Comparison of ENCODE assay signal across 2 cellular contexts in genomic region chr11:130606181-130606580, GRCh38.
TF ChIP-seq lines count a peak whose summit lies in the region.

No MANE protein-coding gene starts in this region.

TF ChIP-seq in SK-N-SH, 30 proteins besides CTCF, POLR2A, EP300 and RAD21:
- TF ChIP-seq POLR2AphosphoS5 (IDR thresholded peaks at IDR 0.05; ENCODE audit: low read depth, low read length): no peak
- TF ChIP-seq FOXJ3 (CRISPR knock-in tag; IDR thresholded peaks at IDR 0.05): no peak
- no peak for TF ChIP-seq GABPA (IDR thresholded peaks at IDR 0.05; ENCODE audit: low read depth)
- TF ChIP-seq TEAD4 (IDR thresholded peaks at IDR 0.05; ENCODE audit: borderline replicate concordance, insufficient read depth): no peak
- TF ChIP-seq SIN3A (IDR thresholded peaks at IDR 0.05; ENCODE audit: borderline replicate concordance, low read depth, low read length): no peak
- no peak for TF ChIP-seq USF2 (IDR thresholded peaks at IDR 0.05; ENCODE audit: borderline replicate concordance, low read depth, low read length)
- TF ChIP-seq TAF1 (IDR thresholded peaks at IDR 0.05; ENCODE audit: borderline replicate concordance, low read depth, low read length): no peak
- TF ChIP-seq TCF12 (IDR thresholded peaks at IDR 0.05): no peak
- TF ChIP-seq JUND (IDR thresholded peaks at IDR 0.05): no peak
- TF ChIP-seq NRF1 (IDR thresholded peaks at IDR 0.05; ENCODE audit: low read depth, low read length): no peak
- TF ChIP-seq RCOR1 (IDR thresholded peaks at IDR 0.05; ENCODE audit: low read length): no peak

TF ChIP-seq in SK-N-SH treated with all-trans-retinoic acid at 6 μM for 48 hours, 23 proteins besides CTCF, POLR2A, EP300 and RAD21:
- TF ChIP-seq PATZ1 (CRISPR knock-in tag; IDR thresholded peaks at IDR 0.05; ENCODE audit: borderline replicate concordance) (no peak), ZFP30 (CRISPR knock-in tag; IDR thresholded peaks at IDR 0.05) (no peak), ISL1 (CRISPR knock-in tag; IDR thresholded peaks at IDR 0.05) (no peak), CSDC2 (CRISPR knock-in tag; IDR thresholded peaks at IDR 0.05) (no peak), TCF4 (CRISPR knock-in tag; IDR thresholded peaks at IDR 0.05; ENCODE audit: borderline replicate concordance) (no peak), ZFP3 (CRISPR knock-in tag; IDR thresholded peaks at IDR 0.05) (no peak), ZNF565 (CRISPR knock-in tag; conservative IDR thresholded peaks at IDR 0.05; ENCODE audit: low read depth) (no peak), ZNF70 (CRISPR knock-in tag; IDR thresholded peaks at IDR 0.05) (no peak)
TF ChIP-seq in SK-N-SH treated with all-trans-retinoic acid at 6 μM for 48 hours: peak in this region for 0.
